7 cellular contexts compared by ENCODE assay signal in the genomic region with DNA sequence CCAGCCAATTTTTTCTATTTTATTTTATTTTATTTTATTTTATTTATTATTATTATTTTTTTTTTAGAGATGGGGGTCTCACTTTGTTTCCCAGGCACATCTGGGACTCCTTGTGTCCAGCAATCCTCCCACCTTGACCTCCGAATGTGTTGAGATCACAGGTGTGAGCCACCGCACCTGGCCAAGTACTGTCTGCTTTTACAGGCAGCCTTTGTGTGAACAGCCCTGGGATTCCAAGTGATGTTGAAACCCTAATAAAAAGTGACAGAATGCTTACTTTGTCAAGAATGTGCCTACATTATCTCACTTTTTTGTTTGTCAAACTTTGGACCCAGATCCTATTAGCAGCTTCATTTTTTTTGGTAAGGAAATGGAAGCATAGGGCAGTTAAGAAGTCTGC.
"Had no signal": no experiment of that assay in that cellular context is flagged by ENCODE, and none has a peak within 500 bp of the region (broad histone marks: within the 10 kb centered on the region; RNA-seq: fewer than 3 reads in every experiment).

No MANE protein-coding gene starts in this region.

- H2AFZ ChIP-seq: GM23338 had no signal

- DNase-seq: H9, HCEC 1CT, IMR-90, KG1 had no signal

- H3K27ac ChIP-seq: HL-60 had no signal

- H3K4me3 ChIP-seq: GM23338, K562 had no signal

- H3K4me2 ChIP-seq: GM23338 had no signal
